In the genomic region with DNA sequence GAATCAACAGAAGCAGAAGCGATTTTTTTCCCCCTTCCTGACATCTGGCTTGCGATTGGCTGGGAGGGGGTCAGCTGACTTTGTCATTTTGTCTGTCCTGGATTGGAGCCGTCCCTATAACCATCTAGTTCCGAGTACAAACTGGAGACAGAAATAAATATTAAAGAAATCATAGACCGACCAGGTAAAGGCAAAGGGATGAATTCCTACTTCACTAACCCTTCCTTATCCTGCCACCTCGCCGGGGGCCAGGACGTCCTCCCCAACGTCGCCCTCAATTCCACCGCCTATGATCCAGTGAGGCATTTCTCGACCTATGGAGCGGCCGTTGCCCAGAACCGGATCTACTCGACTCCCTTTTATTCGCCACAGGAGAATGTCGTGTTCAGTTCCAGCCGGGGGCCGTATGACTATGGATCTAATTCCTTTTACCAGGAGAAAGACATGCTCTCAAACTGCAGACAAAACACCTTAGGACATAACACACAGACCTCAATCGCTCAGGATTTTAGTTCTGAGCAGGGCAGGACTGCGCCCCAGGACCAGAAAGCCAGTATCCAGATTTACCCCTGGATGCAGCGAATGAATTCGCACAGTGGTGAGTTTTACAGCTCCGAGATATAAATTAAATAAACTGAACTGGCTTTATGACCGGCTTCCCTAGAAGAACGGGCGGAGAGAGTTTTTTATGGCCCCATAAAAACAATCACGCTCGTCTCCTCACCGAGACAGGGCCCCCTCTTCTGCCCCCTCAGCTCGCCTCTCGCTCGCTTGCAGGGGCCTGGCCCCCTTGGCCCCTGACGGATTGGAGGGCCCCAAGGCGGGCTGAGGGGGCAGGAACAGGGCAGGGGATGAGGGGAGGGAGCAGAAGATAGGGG, we compare ENCODE assay signal across 11 cellular contexts. TPM values are rescaled to one million over a fixed set of nuclear protein-coding genes. Genes with fewer than 3 reads are reported as not detected.
DNase-seq lines count a peak whose midpoint lies in the region; ATAC-seq, FAIRE-seq and TF ChIP-seq lines count a peak whose summit lies in the region.
"Had no signal": no experiment of that assay in that cellular context is flagged by ENCODE, and none has a peak within 500 bp of the region (broad histone marks: within the 10 kb centered on the region; RNA-seq: fewer than 3 reads in every experiment).

A gene (plus strand): TSS at position 117 of the 878 bp plus-strand sequence. CDS start 82 bp downstream, at position 199.

- H3K27me3 Mint-ChIP-seq in T-helper 2 cell treated with Interferon-gamma antibody and Interleukin-4, amounts not matched to agents 5 μg/mL and 100 μg/mL, for 36 hours (ENCODE audit: low read depth) = peaks cover 90% of the 10 kb centered on the region

- H3K27me3 ChIP-seq in SJCRH30 = no peaks in the 10 kb centered on the region
- H3K27me3 ChIP-seq in iPS-15b (ENCODE audit: control insufficient read depth, insufficient read depth, low read length) = peaks cover 100% of the 10 kb centered on the region
- peaks cover 40% of the 10 kb centered on the region for H3K27me3 ChIP-seq in suprapubic skin

- H3K4me3 ChIP-seq in SJCRH30 = peak within 1 kb of the TSS; percentile 69
- H3K4me3 ChIP-seq in iPS-15b (ENCODE audit: low read depth, low read length) = peak within 1 kb of the TSS; percentile 18
- peak within 1 kb of the TSS; percentile 49 for H3K4me3 ChIP-seq in suprapubic skin
- H3K4me3 ChIP-seq: BLaER1 treated with 17β-estradiol and CSF1 and Interleukin-3, amounts not matched to agents 10 nM and 100 nM had no signal

- FAIRE-seq in frontal cortex (lab: Jason Lieb, UNC) = no peak

- H3K9ac ChIP-seq in iPS-15b (ENCODE audit: low read depth, low read length) = no peak within 1 kb of the TSS
- H3K9ac ChIP-seq: BLaER1 treated with 17β-estradiol and CSF1 and Interleukin-3, amounts not matched to agents 10 nM and 100 nM had no signal

- H3K9me3 ChIP-seq in SJCRH30 (replicated peaks) (no peaks in the 10 kb centered on the region), iPS-15b (ENCODE audit: control insufficient read depth, insufficient read depth, low read length) (no peaks in the 10 kb centered on the region), suprapubic skin (no peaks in the 10 kb centered on the region)

- TF ChIP-seq POLR2A in suprapubic skin (IDR thresholded peaks at IDR 0.05) = no peak

- H3K27ac ChIP-seq in SJCRH30 = peak within 1 kb of the TSS; percentile 4; the same call in 1 of the 2 replicates
- H3K27ac ChIP-seq in suprapubic skin = peak within 1 kb of the TSS; percentile 98
- H3K27ac ChIP-seq: BLaER1 treated with 17β-estradiol and CSF1 and Interleukin-3, amounts not matched to agents 10 nM and 100 nM had no signal

- peaks cover 11% of the 10 kb centered on the region for H3K4me1 ChIP-seq in SJCRH30
- peaks cover 2% of the 10 kb centered on the region for H3K4me1 ChIP-seq in iPS-15b (ENCODE audit: control insufficient read depth, insufficient read depth, low read length)
- peaks cover 80% of the 10 kb centered on the region for H3K4me1 ChIP-seq in suprapubic skin
- H3K4me1 ChIP-seq: BLaER1 treated with 17β-estradiol and CSF1 and Interleukin-3, amounts not matched to agents 10 nM and 100 nM had no signal

- H3K4me3 Mint-ChIP-seq in T-helper 2 cell treated with Interferon-gamma antibody and Interleukin-4, amounts not matched to agents 5 μg/mL and 100 μg/mL, for 36 hours = peak within 1 kb of the TSS; percentile 21
- H3K4me3 Mint-ChIP-seq: T-helper 1 cell treated with Interleukin-12 subunit alpha and Interleukin-12 subunit beta and Interleukin-4 antibody, amounts not matched to agents 30 μg/mL and 1 μg/mL, for 36 hours had no signal

- no peak for DNase-seq in T-helper 2 cell treated with Interferon-gamma antibody and Interleukin-4, amounts not matched to agents 5 μg/mL and 100 μg/mL, for 36 hours (ENCODE audit: low spot score)
- DNase-seq in T-helper 2 cell (no peak), SJCRH30 (peak; percentile 38 to 66), suprapubic skin (ENCODE audit: low spot score in 2 of 2) (no peak), frontal cortex (ENCODE audit: low spot score in 2 of 2) (no peak), foreskin melanocyte (no peak), left lobe of liver (ENCODE audit: low spot score) (no peak)
- DNase-seq: midbrain had no signal

- TF ChIP-seq EP300 in suprapubic skin (IDR thresholded peaks at IDR 0.05) = no peak

- H3K36me3 Mint-ChIP-seq in T-helper 2 cell treated with Interferon-gamma antibody and Interleukin-4, amounts not matched to agents 5 μg/mL and 100 μg/mL, for 36 hours (ENCODE audit: low read depth) = no peaks in the 10 kb centered on the region

- H3K36me3 ChIP-seq in SJCRH30 (no peaks in the 10 kb centered on the region), iPS-15b (ENCODE audit: control insufficient read depth, insufficient read depth, low read length) (no peaks in the 10 kb centered on the region), suprapubic skin (no peaks in the 10 kb centered on the region)
- H3K36me3 ChIP-seq: BLaER1 treated with 17β-estradiol and CSF1 and Interleukin-3, amounts not matched to agents 10 nM and 100 nM had no signal

- H3K9me3 Mint-ChIP-seq in T-helper 2 cell treated with Interferon-gamma antibody and Interleukin-4, amounts not matched to agents 5 μg/mL and 100 μg/mL, for 36 hours = peaks cover 3% of the 10 kb centered on the region
- H3K9me3 Mint-ChIP-seq: T-helper 1 cell treated with Interleukin-12 subunit alpha and Interleukin-12 subunit beta and Interleukin-4 antibody, amounts not matched to agents 30 μg/mL and 1 μg/mL, for 36 hours had no signal

- no peak for TF ChIP-seq CTCF in suprapubic skin (IDR thresholded peaks at IDR 0.05)

- H3K4me1 Mint-ChIP-seq in T-helper 2 cell treated with Interferon-gamma antibody and Interleukin-4, amounts not matched to agents 5 μg/mL and 100 μg/mL, for 36 hours (ENCODE audit: low read depth) = peaks cover 11% of the 10 kb centered on the region

- H3K27ac Mint-ChIP-seq in T-helper 2 cell treated with Interferon-gamma antibody and Interleukin-4, amounts not matched to agents 5 μg/mL and 100 μg/mL, for 36 hours = no peak within 1 kb of the TSS
- H3K27ac Mint-ChIP-seq: T-helper 1 cell treated with Interleukin-12 subunit alpha and Interleukin-12 subunit beta and Interleukin-4 antibody, amounts not matched to agents 30 μg/mL and 1 μg/mL, for 36 hours had no signal

- WGBS in suprapubic skin = 30% methylated on average over 36 of the region's 36 CpGs

- no peak for ATAC-seq in left lobe of liver

RNA-seq across cellular contexts. Expression of the gene that starts here (rescaled TPM):
- total RNA-seq in SJCRH30 (2014; rRNA removed; shearing (Covaris generic)) = 1.3 and 2.2 TPM in 2 replicates
- total RNA-seq in suprapubic skin (1 to 10 TPM in 3 of 4 donors, under 1 TPM in 1; 0.98 to 6.2 (median 2.4) TPM), frontal cortex (not detected), left lobe of liver (not detected)

Comparison
In these comparisons a context has a peak if more than half of its experiments do, and no peak if none do; other contexts are left out.
1. DNase-seq: peak in SJCRH30 (2 of 2); none in T-helper 2 cell treated with Interferon-gamma antibody and Interleukin-4, amounts not matched to agents 5 μg/mL and 100 μg/mL, for 36 hours (single experiment), T-helper 2 cell (0 of 5), suprapubic skin (0 of 2), frontal cortex (0 of 2), foreskin melanocyte (single experiment) and left lobe of liver (single experiment).
2. H3K4me3 ChIP-seq: peak in every context shown above with its lines; median percentile 69 in SJCRH30; 49 in suprapubic skin; 18 in iPS-15b.